In genomic region chr22:45996241-45997076, GRCh38 we compare ENCODE assay signal across 8 cellular contexts. TPM values are rescaled to one million over a fixed set of nuclear protein-coding genes. Genes with fewer than 3 reads are reported as not detected.
A peak's percentile ranks its signal among the peaks of the same experiment; 100 is the strongest.
DNase-seq lines count a peak whose midpoint lies in the region; ATAC-seq and TF ChIP-seq lines count a peak whose summit lies in the region.

No MANE protein-coding gene starts in this region.

- no peaks in the 10 kb centered on the region for H3K36me3 Mint-ChIP-seq in progenitor cell of endocrine pancreas (ENCODE audit: insufficient read depth)
- H3K36me3 Mint-ChIP-seq in glutamatergic neuron (ENCODE audit: unreplicated experiment): no peaks in the 10 kb centered on the region

- H3K9me3 Mint-ChIP-seq in progenitor cell of endocrine pancreas (ENCODE audit: low read depth) (no peaks in the 10 kb centered on the region), glutamatergic neuron (ENCODE audit: unreplicated experiment) (peaks cover 2% of the 10 kb centered on the region)

- H3K36me3 ChIP-seq in NT2/D1 (ENCODE audit: insufficient read depth, insufficient read length, low read length): no peaks in the 10 kb centered on the region

- H3K4me3 Mint-ChIP-seq in progenitor cell of endocrine pancreas (ENCODE audit: low read depth): no peak overlapping the region
- no peak overlapping the region for H3K4me3 Mint-ChIP-seq in glutamatergic neuron (ENCODE audit: unreplicated experiment)

- ATAC-seq in esophagus mucosa: peak; percentile 10
- peak; percentile 33 for ATAC-seq in omental fat pad (ENCODE audit: low FRiP score)
- no peak for ATAC-seq in HG02678 (IDR thresholded peaks at IDR 0.05; ENCODE audit: unreplicated experiment)

- H3K27me3 ChIP-seq in NT2/D1 (ENCODE audit: insufficient read depth, insufficient read length): no peaks in the 10 kb centered on the region

- H3K4me1 ChIP-seq in NT2/D1 (ENCODE audit: insufficient read depth, insufficient read length): peaks cover 20% of the 10 kb centered on the region

- no peaks in the 10 kb centered on the region for H3K9me3 ChIP-seq in NT2/D1 (ENCODE audit: insufficient read depth, low read length)

- H3K9ac ChIP-seq in NT2/D1 (ENCODE audit: insufficient read length, low read depth): peak overlapping the region; percentile 42

- no peak overlapping the region for H3K4me3 ChIP-seq in NT2/D1 (ENCODE audit: insufficient read length, low read depth)

- TF ChIP-seq CTCF in omental fat pad (IDR thresholded peaks at IDR 0.05): no peak
- TF ChIP-seq CTCF in progenitor cell of endocrine pancreas (IDR thresholded peaks at IDR 0.05; ENCODE audit: unreplicated experiment): no peak
- TF ChIP-seq CTCF in glutamatergic neuron (IDR thresholded peaks at IDR 0.05; ENCODE audit: partially characterized antibody, unreplicated experiment): no peak

- no peak overlapping the region for H3K27ac Mint-ChIP-seq in progenitor cell of endocrine pancreas
- no peak overlapping the region for H3K27ac Mint-ChIP-seq in glutamatergic neuron (ENCODE audit: unreplicated experiment)

- H3K4me1 Mint-ChIP-seq in progenitor cell of endocrine pancreas (ENCODE audit: low read depth): no peaks in the 10 kb centered on the region
- no peaks in the 10 kb centered on the region for H3K4me1 Mint-ChIP-seq in glutamatergic neuron (ENCODE audit: low read depth, unreplicated experiment)

- H3K27me3 Mint-ChIP-seq in progenitor cell of endocrine pancreas (peaks cover 32% of the 10 kb centered on the region), glutamatergic neuron (ENCODE audit: unreplicated experiment) (peaks cover 15% of the 10 kb centered on the region)

- peak; percentile 78 for DNase-seq in AG20443 (ENCODE audit: low spot score)
- no peak for DNase-seq in NT2/D1 (ENCODE audit: low read depth, low spot score)
- no peak for DNase-seq in omental fat pad (ENCODE audit: low spot score)
- DNase-seq in progenitor cell of endocrine pancreas (ENCODE audit: low spot score, unreplicated experiment): no peak
- DNase-seq in glutamatergic neuron: no peak
- no peak for DNase-seq in H4 (ENCODE audit: low spot score)

RNA-seq across cellular contexts. Expression of gene WNT7B, which starts 19.5 kb away (rescaled TPM):
- 8.4 TPM for total RNA-seq in esophagus mucosa
- total RNA-seq in omental fat pad: under 1 TPM in 2 of 4 donors, not detected in 2; 0.28 to 0.48 TPM
- total RNA-seq in progenitor cell of endocrine pancreas: 3.7 and 4.3 TPM in 2 replicates
- 0.37 TPM for total RNA-seq in glutamatergic neuron (ENCODE audit: unreplicated experiment)
- total RNA-seq in H4 (2014; rRNA removed; shearing (Covaris generic)): 0.66 and 1.9 TPM in 2 replicates
